Comparison of ENCODE assay signal across 15 cellular contexts in the genomic region with DNA sequence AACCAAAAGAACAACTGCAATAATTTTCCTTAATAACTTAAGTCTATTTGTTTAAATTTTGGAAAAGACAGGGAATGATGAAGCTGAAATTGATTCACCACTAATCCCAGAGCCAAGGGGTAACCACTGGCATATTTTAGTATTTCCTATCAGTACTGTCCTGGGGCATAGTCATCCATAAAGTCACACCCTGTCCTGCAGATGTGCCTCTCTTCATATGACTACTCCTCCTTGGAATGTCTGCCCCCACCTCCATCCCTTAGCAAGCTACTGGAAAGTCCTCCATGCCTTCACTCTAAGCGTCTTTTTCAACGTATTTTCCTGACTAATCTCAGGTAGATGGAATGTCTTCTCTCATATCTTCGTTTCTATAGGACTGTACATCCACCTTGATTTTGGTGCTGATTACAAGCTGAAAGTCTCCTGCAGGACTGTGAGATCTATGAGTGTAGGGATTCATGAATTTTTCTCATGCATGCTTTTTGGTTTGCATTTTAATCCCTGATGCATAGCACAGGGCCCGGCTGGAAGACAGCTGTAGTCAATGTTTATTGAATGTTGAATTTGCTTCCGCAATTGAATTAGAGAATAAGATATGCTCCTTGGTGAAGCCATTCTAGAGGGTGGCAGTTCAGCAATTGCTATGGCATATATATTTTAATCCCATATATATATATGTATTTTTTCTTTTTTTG.
DNase-seq lines count a peak whose midpoint lies in the region; ATAC-seq and TF ChIP-seq lines count a peak whose summit lies in the region.
"Had no signal": no experiment of that assay in that cellular context is flagged by ENCODE, and none has a peak within 500 bp of the region (broad histone marks: within the 10 kb centered on the region; RNA-seq: fewer than 3 reads in every experiment).

No MANE protein-coding gene starts in this region.

- no peak overlapping the region for H3K27ac ChIP-seq in CD8-positive, alpha-beta memory T cell (ENCODE audit: low read depth, low read length)
- H3K27ac ChIP-seq: coronary artery, lower lobe of right lung had no signal

- ATAC-seq in SK-N-SH treated with all-trans-retinoic acid at 6 μM for 48 hours: peak; percentile 80; the same call in 2 of the 3 replicates
- ATAC-seq: lower lobe of right lung had no signal

- H3K27ac Mint-ChIP-seq in CD8-positive, alpha-beta memory T cell: no peak overlapping the region
- H3K27ac Mint-ChIP-seq: IgD-negative memory B cell had no signal

- peak overlapping the region; percentile 54 for H3K4me2 ChIP-seq in skeletal muscle satellite cell (ENCODE audit: low read length)

- no peaks in the 10 kb centered on the region for H3K9me3 Mint-ChIP-seq in CD8-positive, alpha-beta memory T cell
- H3K9me3 Mint-ChIP-seq: IgD-negative memory B cell had no signal

- POLR2A ChIA-PET in CD8-positive, alpha-beta memory T cell (lab: Charles Lee): no interaction called here

- H3K4me3 ChIP-seq in fibroblast of the aortic adventitia (ENCODE audit: low read depth, low read length) (no peak overlapping the region), skeletal muscle satellite cell (ENCODE audit: low read length) (peak overlapping the region; percentile 21)
- H3K4me3 ChIP-seq in CD8-positive, alpha-beta memory T cell (ENCODE audit: low read length): no peak overlapping the region
- H3K4me3 ChIP-seq: coronary artery, lower lobe of right lung had no signal

- H3K4me3 Mint-ChIP-seq in CD8-positive, alpha-beta memory T cell: no peak overlapping the region
- H3K4me3 Mint-ChIP-seq: IgD-negative memory B cell had no signal

- DNase-seq in HCEC 1CT: peak; percentile 94
- DNase-seq in fibroblast of the aortic adventitia (ENCODE audit: low read depth): peak; percentile 45
- DNase-seq in NCI-H345 treated with DMSO at 0.1 percent for 48 hours (lab: John Stamatoyannopoulos, UW; ENCODE audit: unreplicated experiment): no peak
- DNase-seq in CD8-positive, alpha-beta memory T cell: no peak
- DNase-seq in NCI-H2196 (lab: John Stamatoyannopoulos, UW; ENCODE audit: unreplicated experiment): no peak
- DNase-seq: activated CD4-positive, alpha-beta T cell treated with anti-CD3 and anti-CD28 coated beads, Interleukin-2, amount 50 U/mL, for 4 hours; activated naive CD4-positive, alpha-beta T cell treated with Interleukin-2 at 50 U/mL for 16 hours; glutamatergic neuron; lower lobe of right lung; posterior cingulate gyrus; T-helper 2 cell had no signal

- H3K27me3 ChIP-seq in skeletal muscle satellite cell (ENCODE audit: control insufficient read depth, insufficient read depth, low read length): no peaks in the 10 kb centered on the region
- H3K27me3 ChIP-seq in CD8-positive, alpha-beta memory T cell (ENCODE audit: insufficient read depth, low read length, poor library complexity, severe bottlenecking): no peaks in the 10 kb centered on the region

- no peaks in the 10 kb centered on the region for H3K9me3 ChIP-seq in skeletal muscle satellite cell (replicated peaks; ENCODE audit: low read length)
- no peaks in the 10 kb centered on the region for H3K9me3 ChIP-seq in CD8-positive, alpha-beta memory T cell (ENCODE audit: low read length)
- H3K9me3 ChIP-seq: lower lobe of right lung had no signal

- peak overlapping the region; percentile 67 for H3K9ac ChIP-seq in skeletal muscle satellite cell (ENCODE audit: low read depth, low read length)

- H3K4me1 ChIP-seq in skeletal muscle satellite cell (ENCODE audit: control insufficient read depth, insufficient read depth, low read length): peaks cover 48% of the 10 kb centered on the region
- H3K4me1 ChIP-seq in CD8-positive, alpha-beta memory T cell (ENCODE audit: insufficient read depth, low read length): no peaks in the 10 kb centered on the region

- H3K4me1 Mint-ChIP-seq in CD8-positive, alpha-beta memory T cell: peaks cover 2 to 12% (median 7%) of the 10 kb centered on the region in 3 donors
- H3K4me1 Mint-ChIP-seq: IgD-negative memory B cell had no signal

- CTCF ChIA-PET in CD8-positive, alpha-beta memory T cell (lab: Charles Lee): no interaction called here

- peaks cover 0 to 9% of the 10 kb centered on the region in 2 donors for H3K27me3 Mint-ChIP-seq in CD8-positive, alpha-beta memory T cell

- no peaks in the 10 kb centered on the region for H3K36me3 ChIP-seq in skeletal muscle satellite cell (ENCODE audit: insufficient read depth, low read length)
- H3K36me3 ChIP-seq in CD8-positive, alpha-beta memory T cell (ENCODE audit: insufficient read depth, low read length): no peaks in the 10 kb centered on the region
- H3K36me3 ChIP-seq: lower lobe of right lung had no signal

- TF ChIP-seq CTCF in fibroblast of the aortic adventitia (IDR thresholded peaks at IDR 0.05; ENCODE audit: insufficient read depth, low read length): no peak

- no peaks in the 10 kb centered on the region for H3K36me3 Mint-ChIP-seq in CD8-positive, alpha-beta memory T cell

TF ChIP-seq in SK-N-SH treated with all-trans-retinoic acid at 6 μM for 48 hours, 23 proteins besides CTCF, POLR2A, EP300 and RAD21:
- no peak for TF ChIP-seq ESRRG (CRISPR knock-in tag; IDR thresholded peaks at IDR 0.05)
- TF ChIP-seq ZNF8 (CRISPR knock-in tag; IDR thresholded peaks at IDR 0.05): no peak
- TF ChIP-seq, protein P1, sequence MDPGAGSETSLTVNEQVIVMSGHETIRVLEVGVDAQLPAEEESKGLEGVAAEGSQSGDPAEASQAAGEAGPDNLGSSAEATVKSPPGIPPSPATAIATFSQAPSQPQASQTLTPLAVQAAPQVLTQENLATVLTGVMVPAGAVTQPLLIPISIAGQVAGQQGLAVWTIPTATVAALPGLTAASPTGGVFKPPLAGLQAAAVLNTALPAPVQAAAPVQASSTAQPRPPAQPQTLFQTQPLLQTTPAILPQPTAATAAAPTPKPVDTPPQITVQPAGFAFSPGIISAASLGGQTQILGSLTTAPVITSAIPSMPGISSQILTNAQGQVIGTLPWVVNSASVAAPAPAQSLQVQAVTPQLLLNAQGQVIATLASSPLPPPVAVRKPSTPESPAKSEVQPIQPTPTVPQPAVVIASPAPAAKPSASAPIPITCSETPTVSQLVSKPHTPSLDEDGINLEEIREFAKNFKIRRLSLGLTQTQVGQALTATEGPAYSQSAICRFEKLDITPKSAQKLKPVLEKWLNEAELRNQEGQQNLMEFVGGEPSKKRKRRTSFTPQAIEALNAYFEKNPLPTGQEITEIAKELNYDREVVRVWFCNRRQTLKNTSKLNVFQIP (CRISPR knock-in tag; IDR thresholded peaks at IDR 0.05; ENCODE audit: borderline replicate concordance, low read depth): no peak
- TF ChIP-seq GLIS3 (CRISPR knock-in tag; IDR thresholded peaks at IDR 0.05): no peak
- TF ChIP-seq ZC3H10 (CRISPR knock-in tag; IDR thresholded peaks at IDR 0.05): no peak
- TF ChIP-seq PPARA (CRISPR knock-in tag; IDR thresholded peaks at IDR 0.05; ENCODE audit: borderline replicate concordance): no peak
- TF ChIP-seq RARB (CRISPR knock-in tag; IDR thresholded peaks at IDR 0.05): no peak

Comparison
In these comparisons a context has a peak if more than half of its experiments do, and no peak if none do; other contexts are left out.
1. DNase-seq: peak in HCEC 1CT (single experiment) and fibroblast of the aortic adventitia (single experiment); none in NCI-H345 treated with DMSO at 0.1 percent for 48 hours (single experiment), CD8-positive, alpha-beta memory T cell (0 of 5) and NCI-H2196 (single experiment).